13 cellular contexts compared by ENCODE assay signal in genomic region chr6:136607204-136607931, GRCh38. TPM values are rescaled to one million over a fixed set of nuclear protein-coding genes. Genes with fewer than 3 reads are reported as not detected.
DNase-seq lines count a peak whose midpoint lies in the region; ATAC-seq, FAIRE-seq and TF ChIP-seq lines count a peak whose summit lies in the region.
"Had no signal": no experiment of that assay in that cellular context is flagged by ENCODE, and none has a peak within 500 bp of the region (broad histone marks: within the 10 kb centered on the region; RNA-seq: fewer than 3 reads in every experiment).

No MANE protein-coding gene starts in this region.

- dilution Hi-C loops in keratinocyte (cut with MboI; ENCODE audit: extremely low pct_ligation_motif_present, low sequenced_read_pairs): no loop called here

- no peaks in the 10 kb centered on the region for H4K20me1 ChIP-seq in keratinocyte (ENCODE audit: control insufficient read depth, extremely low read depth, insufficient read depth, low read length)

- H2AFZ ChIP-seq in keratinocyte (ENCODE audit: control insufficient read depth, low read length): no peak overlapping the region

- no peak overlapping the region for H3K27ac ChIP-seq in RWPE2 (ENCODE audit: poor library complexity, severe bottlenecking)
- peak overlapping the region; percentile 65 for H3K27ac ChIP-seq in keratinocyte (ENCODE audit: control insufficient read depth, insufficient read depth, low read length)
- H3K27ac ChIP-seq: heart right ventricle had no signal

- H3K9me3 ChIP-seq in RWPE2 (ENCODE audit: severe bottlenecking) (no peaks in the 10 kb centered on the region), keratinocyte (ENCODE audit: control insufficient read depth, low read depth, low read length) (no peaks in the 10 kb centered on the region)
- H3K9me3 ChIP-seq: heart right ventricle, ovary had no signal

- H3K4me1 Mint-ChIP-seq in CD14-positive monocyte (peaks cover 29% of the 10 kb centered on the region), natural killer cell (peaks cover 4 to 16% of the 10 kb centered on the region in 2 donors)
- H3K4me1 Mint-ChIP-seq in activated CD4-positive, alpha-beta T cell treated with anti-CD3 and anti-CD28 coated beads, Interleukin-2, amount 10 ng/mL, durations not matched to agents 7 days and 5 days: peaks cover 25% of the 10 kb centered on the region

- TF ChIP-seq CTCF in RWPE2 (IDR thresholded peaks at IDR 0.05; ENCODE audit: poor library complexity, severe bottlenecking): no peak
- TF ChIP-seq CTCF in keratinocyte (optimal IDR thresholded peaks at IDR 0.05 in 1 of 3, IDR thresholded peaks at IDR 0.05 in 1 of 3, conservative IDR thresholded peaks at IDR 0.05 in 1 of 3; ENCODE audit: extremely low read depth in 1 of 3, insufficient read depth in 2 of 3, low read length in 3 of 3): no peak
- TF ChIP-seq CTCF in CD14-positive monocyte (IDR thresholded peaks at IDR 0.05): no peak
- TF ChIP-seq CTCF in natural killer cell (IDR thresholded peaks at IDR 0.05): no peak

- no peak for FAIRE-seq in keratinocyte (lab: Jason Lieb, UNC)
- FAIRE-seq: HTR-8/SVneo had no signal

- CTCF ChIA-PET in activated CD4-positive, alpha-beta T cell treated with anti-CD3 and anti-CD28 coated beads, Interleukin-2, amount 10 ng/mL, durations not matched to agents 7 days and 5 days (lab: Charles Lee): interaction anchor here (0.5 to 2.1 kb wide), 6 partner anchors 11 to 1112 kb away, joined by 3 to 9 read pairs (median 4); partner anchors contain the start of gene MAP3K5

- peak overlapping the region; percentile 49 for H3K4me2 ChIP-seq in keratinocyte (ENCODE audit: control insufficient read depth, extremely low read depth, insufficient read depth, low read depth, low read length)

- H3K9me1 ChIP-seq in keratinocyte (ENCODE audit: control insufficient read depth, extremely low read depth, insufficient read depth, low read length): no peaks in the 10 kb centered on the region

- H3K4me3 Mint-ChIP-seq in CD14-positive monocyte (no peak overlapping the region), natural killer cell (no peak overlapping the region)
- no peak overlapping the region for H3K4me3 Mint-ChIP-seq in activated CD4-positive, alpha-beta T cell treated with anti-CD3 and anti-CD28 coated beads, Interleukin-2, amount 10 ng/mL, durations not matched to agents 7 days and 5 days
- H3K4me3 Mint-ChIP-seq: activated naive CD8-positive, alpha-beta T cell treated with anti-CD3 and anti-CD28 coated beads, Interleukin-2, amount 50 U/mL, for 24 hours; stimulated activated memory B cell treated with anti-CD40 and anti-IgM and Interleukin-4, amounts not matched to agents 10 μg/mL and 1 μg/mL and 100 μg/mL, for 72 hours had no signal

- intact Hi-C loops in CD14-positive monocyte (cut with micrococcal nuclease): no loop called here
- intact Hi-C loops in natural killer cell (cut with micrococcal nuclease): no loop called here

- H3K79me2 ChIP-seq in keratinocyte (ENCODE audit: control insufficient read depth, insufficient read depth, low read length): no peaks in the 10 kb centered on the region

- ATAC-seq in RWPE2 (ENCODE audit: low read depth): peak; percentile 25; the same call in 1 of the 3 replicates
- ATAC-seq in HG02884 (IDR thresholded peaks at IDR 0.05; ENCODE audit: unreplicated experiment): no peak
- ATAC-seq in natural killer cell: no peak

- H3K36me3 ChIP-seq in RWPE2 (ENCODE audit: low read depth) (no peaks in the 10 kb centered on the region), keratinocyte (ENCODE audit: control insufficient read depth in 2 of 2, extremely low read depth in 1 of 2, insufficient read depth in 2 of 2, low read length in 2 of 2) (no peaks in the 10 kb centered on the region)
- H3K36me3 ChIP-seq: ovary had no signal

- peak overlapping the region; percentile 13 for H3K9ac ChIP-seq in keratinocyte (ENCODE audit: control insufficient read depth, extremely low read depth, insufficient read depth, low read length)

- DNase-seq in DMS 273 (lab: John Stamatoyannopoulos, UW; ENCODE audit: unreplicated experiment) (peak; percentile 62), NCI-H1105 (lab: John Stamatoyannopoulos, UW) (peak; percentile 60), RWPE2 (ENCODE audit: low spot score) (no peak), keratinocyte (ENCODE audit: low read depth, low spot score) (no peak), CD14-positive monocyte (ENCODE audit: low spot score) (no peak), natural killer cell (no peak)
- no peak for DNase-seq in activated CD4-positive, alpha-beta T cell treated with anti-CD3 and anti-CD28 coated beads, Interleukin-2, amount 10 ng/mL, durations not matched to agents 7 days and 5 days

- POLR2A ChIA-PET in activated CD4-positive, alpha-beta T cell treated with anti-CD3 and anti-CD28 coated beads, Interleukin-2, amount 10 ng/mL, durations not matched to agents 7 days and 5 days (lab: Charles Lee): no interaction called here

- peaks cover 72 to 84% of the 10 kb centered on the region in 2 donors for H3K36me3 Mint-ChIP-seq in CD14-positive monocyte
- peaks cover 39% of the 10 kb centered on the region for H3K36me3 Mint-ChIP-seq in activated CD4-positive, alpha-beta T cell treated with anti-CD3 and anti-CD28 coated beads, Interleukin-2, amount 10 ng/mL, durations not matched to agents 7 days and 5 days (ENCODE audit: low read depth)
- peaks cover 7% of the 10 kb centered on the region for H3K36me3 Mint-ChIP-seq in natural killer cell

- peak overlapping the region in 1 of 7 donors; percentile 75 for H3K27ac Mint-ChIP-seq in CD14-positive monocyte
- H3K27ac Mint-ChIP-seq in activated CD4-positive, alpha-beta T cell treated with anti-CD3 and anti-CD28 coated beads, Interleukin-2, amount 10 ng/mL, durations not matched to agents 7 days and 5 days: no peak overlapping the region
- H3K27ac Mint-ChIP-seq in natural killer cell: peak overlapping the region in 1 of 2 donors; percentile 47
- H3K27ac Mint-ChIP-seq: activated naive CD8-positive, alpha-beta T cell treated with anti-CD3 and anti-CD28 coated beads, Interleukin-2, amount 50 U/mL, for 24 hours; stimulated activated memory B cell treated with anti-CD40 and anti-IgM and Interleukin-4, amounts not matched to agents 10 μg/mL and 1 μg/mL and 100 μg/mL, for 72 hours had no signal

- H3K27me3 Mint-ChIP-seq in CD14-positive monocyte (ENCODE audit: low read depth in 3 of 3): peaks cover 0 to 2% (median 0%) of the 10 kb centered on the region in 3 donors
- H3K27me3 Mint-ChIP-seq in activated CD4-positive, alpha-beta T cell treated with anti-CD3 and anti-CD28 coated beads, Interleukin-2, amount 10 ng/mL, durations not matched to agents 7 days and 5 days: no peaks in the 10 kb centered on the region
- no peaks in the 10 kb centered on the region for H3K27me3 Mint-ChIP-seq in natural killer cell (ENCODE audit: low read depth in 2 of 2)
- H3K27me3 Mint-ChIP-seq: activated naive CD8-positive, alpha-beta T cell treated with anti-CD3 and anti-CD28 coated beads, Interleukin-2, amount 50 U/mL, for 24 hours; stimulated activated memory B cell treated with anti-CD40 and anti-IgM and Interleukin-4, amounts not matched to agents 10 μg/mL and 1 μg/mL and 100 μg/mL, for 72 hours had no signal

- H3K4me3 ChIP-seq in RWPE2 (ENCODE audit: severe bottlenecking): no peak overlapping the region
- H3K4me3 ChIP-seq in keratinocyte (ENCODE audit: control insufficient read depth in 2 of 3, extremely low read depth in 1 of 3, insufficient read depth in 2 of 3, low read depth in 1 of 3, low read length in 3 of 3): no peak overlapping the region
- H3K4me3 ChIP-seq: heart right ventricle, ovary had no signal

- H3K27me3 ChIP-seq in RWPE2 (ENCODE audit: insufficient read depth, poor library complexity, severe bottlenecking) (no peaks in the 10 kb centered on the region), keratinocyte (ENCODE audit: control insufficient read depth, extremely low read depth, insufficient read depth, low read length) (no peaks in the 10 kb centered on the region)
- H3K27me3 ChIP-seq: heart right ventricle, ovary had no signal

- H3K9me3 Mint-ChIP-seq in CD14-positive monocyte (no peaks in the 10 kb centered on the region), natural killer cell (no peaks in the 10 kb centered on the region)
- H3K9me3 Mint-ChIP-seq in activated CD4-positive, alpha-beta T cell treated with anti-CD3 and anti-CD28 coated beads, Interleukin-2, amount 10 ng/mL, durations not matched to agents 7 days and 5 days: no peaks in the 10 kb centered on the region
- H3K9me3 Mint-ChIP-seq: activated naive CD8-positive, alpha-beta T cell treated with anti-CD3 and anti-CD28 coated beads, Interleukin-2, amount 50 U/mL, for 24 hours; stimulated activated memory B cell treated with anti-CD40 and anti-IgM and Interleukin-4, amounts not matched to agents 10 μg/mL and 1 μg/mL and 100 μg/mL, for 72 hours had no signal

- H3K4me1 ChIP-seq in RWPE2 (ENCODE audit: insufficient read depth, poor library complexity, severe bottlenecking): peaks cover 38% of the 10 kb centered on the region
- peaks cover 42% of the 10 kb centered on the region for H3K4me1 ChIP-seq in keratinocyte (ENCODE audit: control insufficient read depth, extremely low read depth, insufficient read depth, low read length)

RNA-seq across cellular contexts. Expression of gene MAP7, which starts 57.1 kb away (rescaled TPM):
- polyA plus RNA-seq in keratinocyte (8.5 to 14.9 TPM (median 11.8 TPM) in 3 replicates), CD14-positive monocyte (1 to 10 TPM; 1.2 to 1.6 TPM)
- 29.9 TPM for polyA plus RNA-seq in keratinocyte (2011; ENCODE audit: low read depth)
- 14.5 and 17.4 TPM in 2 replicates for polyA plus RNA-seq in keratinocyte (2011; cell fraction: cytosol; rRNA removed)
- 13.0 and 15.3 TPM in 2 replicates for polyA plus RNA-seq in keratinocyte (2011; cell fraction: nucleus; rRNA removed)
- 24.6 and 26.8 TPM in 2 replicates for polyA plus RNA-seq in keratinocyte (2012; ENCODE audit: low replicate concordance)
- 7.1 to 11.6 TPM (median 8.1 TPM) in 3 replicates for polyA minus RNA-seq in keratinocyte
- polyA minus RNA-seq in keratinocyte (2011; cell fraction: cytosol; rRNA and poly(A)+ RNA removed): 10.6 TPM
- polyA minus RNA-seq in keratinocyte (2011; cell fraction: nucleus; rRNA and poly(A)+ RNA removed): 4.4 and 7.7 TPM in 2 replicates
- total RNA-seq in activated CD4-positive, alpha-beta T cell treated with anti-CD3 and anti-CD28 coated beads, Interleukin-2, amount 10 ng/mL, durations not matched to agents 7 days and 5 days: 1 to 10 TPM; 2.1 to 2.3 TPM
- total RNA-seq in natural killer cell: under 1 TPM; 0.14 to 0.68 (median 0.14) TPM

Comparison
In these comparisons a context has a peak if more than half of its experiments do, and no peak if none do; other contexts are left out.
1. DNase-seq: peak in DMS 273 (single experiment) and NCI-H1105 (single experiment); none in RWPE2 (single experiment), keratinocyte (single experiment), CD14-positive monocyte (single experiment), activated CD4-positive, alpha-beta T cell treated with anti-CD3 and anti-CD28 coated beads, Interleukin-2, amount 10 ng/mL, durations not matched to agents 7 days and 5 days (single experiment) and natural killer cell (single experiment).